In the genomic region with DNA sequence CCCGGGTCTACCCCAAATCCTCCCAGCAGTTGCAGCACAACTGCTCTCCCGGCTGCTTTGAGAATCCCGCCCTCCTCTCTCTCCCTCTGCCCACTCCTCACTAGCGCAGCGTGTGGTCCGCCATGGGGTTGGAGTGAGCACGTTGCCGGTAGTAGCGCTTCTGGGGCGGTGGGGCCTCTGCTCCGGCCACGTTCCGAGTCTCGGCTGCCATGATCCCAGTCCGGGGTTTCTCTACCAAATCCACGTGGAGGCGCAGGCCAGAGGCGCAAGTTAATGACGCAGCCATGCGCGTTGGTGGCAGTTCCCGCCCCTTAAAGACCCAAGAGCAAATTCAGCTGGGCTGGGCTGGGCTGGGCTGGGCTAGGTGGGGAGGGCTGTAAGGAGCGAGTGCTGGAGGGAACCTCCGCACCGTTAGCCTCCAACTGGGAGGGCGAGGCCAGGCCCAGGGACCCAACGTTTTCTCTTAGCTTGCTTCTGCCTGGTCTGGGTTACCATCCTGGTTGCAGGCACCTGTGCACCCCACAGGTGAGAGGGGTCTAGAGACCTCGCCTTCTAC, we compare ENCODE assay signal across 8 cellular contexts. TPM values are rescaled to one million over a fixed set of nuclear protein-coding genes. Genes with fewer than 3 reads are reported as not detected.
DNase-seq lines count a peak whose midpoint lies in the region; ATAC-seq and TF ChIP-seq lines count a peak whose summit lies in the region.

TSS of gene METTL1 (minus strand) at position 233 of the 556 bp plus-strand sequence. CDS start at position 211, 22 bp downstream.

- H3K27me3 Mint-ChIP-seq in chondrocyte (ENCODE audit: low read depth) = no peaks in the 10 kb centered on the region

- ATAC-seq in GM19025 (IDR thresholded peaks at IDR 0.05; ENCODE audit: low read depth, unreplicated experiment) (peak; percentile 77), HG03342 (IDR thresholded peaks at IDR 0.05; ENCODE audit: unreplicated experiment) (peak; percentile 89)

- H3K36me3 Mint-ChIP-seq in chondrocyte (ENCODE audit: low read depth) = peaks cover 28% of the 10 kb centered on the region

- peak within 1 kb of the TSS; percentile 100 for H3K4me3 Mint-ChIP-seq in chondrocyte (ENCODE audit: unreplicated experiment)

- peak within 1 kb of the TSS; percentile 100 for H3K27ac Mint-ChIP-seq in chondrocyte (ENCODE audit: unreplicated experiment)

- TF ChIP-seq CTCF in AG09319 (IDR thresholded peaks at IDR 0.05; ENCODE audit: low read depth, low read length) (no peak), chondrocyte (IDR thresholded peaks at IDR 0.05) (no peak)

- peak; percentile 81 for DNase-seq in AG09319 (ENCODE audit: extremely low read depth, low read depth)
- DNase-seq in NCI-H446 (lab: John Stamatoyannopoulos, UW) = peak; percentile 95
- peak; percentile 86 to 90 for DNase-seq in activated CD4-positive, alpha-beta T cell treated with anti-CD3 and anti-CD28 coated beads for 24 hours (ENCODE audit: low read depth in 2 of 2)
- no peak for DNase-seq in chondrocyte (ENCODE audit: low spot score)
- DNase-seq in kidney glomerular epithelial cell (lab: John Stamatoyannopoulos, UW) = peak; percentile 91
- DNase-seq in stimulated activated CD4-positive, alpha-beta T cell treated with anti-CD3 and anti-CD28 coated beads, Interleukin-1b, Interleukin-23, amount 100 ng/mL, for 1 hour (ENCODE audit: low read depth in 2 of 2) = peak; percentile 60 to 84

- H3K9me3 Mint-ChIP-seq in chondrocyte (ENCODE audit: low read depth) = no peaks in the 10 kb centered on the region

- peaks cover 24% of the 10 kb centered on the region for H3K4me1 Mint-ChIP-seq in chondrocyte (ENCODE audit: low read depth)

RNA-seq across cellular contexts. Expression of gene METTL1, which starts in this region (rescaled TPM):
- total RNA-seq in chondrocyte = 25.2 to 33.6 TPM (median 26.8 TPM) in 3 replicates
